3 cellular contexts compared by ENCODE assay signal in genomic region chr3:156068151-156068550, GRCh38. TPM values are rescaled to one million over a fixed set of nuclear protein-coding genes. Genes with fewer than 3 reads are reported as not detected.
"Had no signal": no experiment of that assay in that cellular context is flagged by ENCODE, and none has a peak within 500 bp of the region (broad histone marks: within the 10 kb centered on the region; RNA-seq: fewer than 3 reads in every experiment).

No MANE protein-coding gene starts in this region.

RNA-seq across cellular contexts. Expression of gene KCNAB1, which starts 52.2 kb away (rescaled TPM):
- total RNA-seq: OCI-LY7, PC-3, SJCRH30 had no signal
